In genomic region chr12:6662906-6663742, GRCh38 we compare ENCODE assay signal across 8 cellular contexts. TPM values are rescaled to one million over a fixed set of nuclear protein-coding genes. Genes with fewer than 3 reads are reported as not detected.
DNase-seq lines count a peak whose midpoint lies in the region; ATAC-seq and TF ChIP-seq lines count a peak whose summit lies in the region.

Gene ING4 (minus strand): TSS chr12:6663119. CDS start chr12:6663101, 18 bp downstream.

- H3K27ac ChIP-seq in angular gyrus (ENCODE audit: low read depth, low read length), result peak within 1 kb of the TSS; percentile 93
- peak within 1 kb of the TSS; percentile 78 for H3K27ac ChIP-seq in prostate gland
- H3K27ac ChIP-seq in urinary bladder (ENCODE audit: low read depth), result peak within 1 kb of the TSS; percentile 90

- H3K4me1 ChIP-seq in prostate gland (replicated peaks) (no peaks in the 10 kb centered on the region), urinary bladder (ENCODE audit: insufficient read depth) (no peaks in the 10 kb centered on the region)

- peak within 1 kb of the TSS; percentile 55 to 83 for H3K4me3 ChIP-seq in prostate gland
- peak within 1 kb of the TSS; percentile 86 for H3K4me3 ChIP-seq in urinary bladder (ENCODE audit: low read depth, low read length)

- H3K36me3 ChIP-seq in prostate gland, result peaks cover 9 to 15% of the 10 kb centered on the region in 2 donors
- peaks cover 3% of the 10 kb centered on the region for H3K36me3 ChIP-seq in urinary bladder (ENCODE audit: insufficient read depth)

- TF ChIP-seq CTCF in prostate gland (IDR thresholded peaks at IDR 0.05), result no peak

- 2% methylated on average over 37 of the region's 37 CpGs for WGBS in prostate gland
- 2% methylated on average over 37 of the region's 37 CpGs for WGBS in urinary bladder

- intact Hi-C loops in left ventricle myocardium superior (cut with micrococcal nuclease) (no loop called here), prostate gland (cut with DNase I) (loop anchor here (1.0 to 2.0 kb wide), 2 partner anchors 26 to 48 kb away; partner anchors contain the start of gene ZNF384)

- DNase-seq in NCI-H187 (lab: John Stamatoyannopoulos, UW), result peak; percentile 96 to 97
- peak; percentile 77 to 100 (median 94) for DNase-seq in T-helper 2 cell
- peak; percentile 98 for DNase-seq in left ventricle myocardium superior
- peak; percentile 100 for DNase-seq in prostate gland (ENCODE audit: low spot score)

- no peaks in the 10 kb centered on the region for H3K27me3 ChIP-seq in prostate gland (replicated peaks; ENCODE audit: insufficient read depth)

- TF ChIP-seq POLR2A in prostate gland (IDR thresholded peaks at IDR 0.05), result peak; percentile 45

- no peaks in the 10 kb centered on the region for H3K9me3 ChIP-seq in prostate gland

- ATAC-seq in GM18498 (IDR thresholded peaks at IDR 0.05; ENCODE audit: unreplicated experiment) (peak; percentile 99), HG02938 (IDR thresholded peaks at IDR 0.05; ENCODE audit: unreplicated experiment) (peak; percentile 97), left ventricle myocardium superior (peak; percentile 99)

RNA-seq across cellular contexts. Expression of gene ING4, which starts in this region (rescaled TPM):
- 30.1 TPM for total RNA-seq in left ventricle myocardium superior
- 10 to 100 TPM; 75.5 to 78.9 TPM for total RNA-seq in prostate gland
- total RNA-seq in urinary bladder, result 66.2 TPM
- polyA plus RNA-seq in urinary bladder, result 66.4 TPM

Comparison
In these comparisons a context has a peak if more than half of its experiments do, and no peak if none do; other contexts are left out.
1. Peak in every context shown above with its lines: DNase-seq, ATAC-seq, H3K4me3 ChIP-seq and H3K27ac ChIP-seq.